Comparison of ENCODE assay signal across 8 cellular contexts in genomic region chr22:36528336-36528735, GRCh38. TPM values are rescaled to one million over a fixed set of nuclear protein-coding genes. Genes with fewer than 3 reads are reported as not detected.
DNase-seq lines count a peak whose midpoint lies in the region; ATAC-seq and TF ChIP-seq lines count a peak whose summit lies in the region.

No MANE protein-coding gene starts in this region.

- no peak for TF ChIP-seq CTCF in WERI-Rb-1 (IDR thresholded peaks at IDR 0.05; ENCODE audit: low read depth, low read length)
- TF ChIP-seq CTCF in fibroblast of villous mesenchyme (IDR thresholded peaks at IDR 0.05; ENCODE audit: insufficient read depth, low read depth, low read length), result no peak
- TF ChIP-seq CTCF in progenitor cell of endocrine pancreas (IDR thresholded peaks at IDR 0.05; ENCODE audit: unreplicated experiment), result no peak

- H3K27me3 ChIP-seq in WERI-Rb-1 (ENCODE audit: insufficient read depth, low read depth, severe bottlenecking), result no peaks in the 10 kb centered on the region

- H3K36me3 ChIP-seq in WERI-Rb-1, result peaks cover 45% of the 10 kb centered on the region

- no peak for TF ChIP-seq POLR2A in GM18505 (IDR thresholded peaks at IDR 0.05; ENCODE audit: borderline replicate concordance, extremely low read depth, insufficient read depth, insufficient read length)

- H3K36me3 Mint-ChIP-seq in progenitor cell of endocrine pancreas (ENCODE audit: insufficient read depth), result peaks cover 19% of the 10 kb centered on the region

- peak; percentile 1 for DNase-seq in NCI-H1694 treated with DMSO at 0.1 percent for 48 hours (lab: John Stamatoyannopoulos, UW)
- DNase-seq in NCI-H1694 (lab: John Stamatoyannopoulos, UW), result no peak
- no peak for DNase-seq in WERI-Rb-1
- peak; percentile 30 for DNase-seq in fibroblast of villous mesenchyme (ENCODE audit: low read depth)
- DNase-seq in progenitor cell of endocrine pancreas (ENCODE audit: low spot score, unreplicated experiment), result no peak
- DNase-seq in SK-N-DZ (ENCODE audit: low spot score), result no peak

- peak overlapping the region; percentile 99 for H3K27ac Mint-ChIP-seq in progenitor cell of endocrine pancreas

- no peaks in the 10 kb centered on the region for H3K9me3 ChIP-seq in WERI-Rb-1 (ENCODE audit: severe bottlenecking)

- H3K27me3 Mint-ChIP-seq in progenitor cell of endocrine pancreas, result no peaks in the 10 kb centered on the region

- peaks cover 4% of the 10 kb centered on the region for H3K4me1 Mint-ChIP-seq in progenitor cell of endocrine pancreas (ENCODE audit: low read depth)

- H3K9me3 Mint-ChIP-seq in progenitor cell of endocrine pancreas (ENCODE audit: low read depth), result peaks cover 3% of the 10 kb centered on the region

- ATAC-seq in GM18505 (IDR thresholded peaks at IDR 0.05; ENCODE audit: unreplicated experiment) (no peak), GM19452 (IDR thresholded peaks at IDR 0.05; ENCODE audit: unreplicated experiment) (no peak)

- peak overlapping the region; percentile 93 for H3K4me3 ChIP-seq in WERI-Rb-1 (ENCODE audit: low read depth, low read length)
- H3K4me3 ChIP-seq in fibroblast of villous mesenchyme (ENCODE audit: low read depth, low read length), result peak overlapping the region; percentile 70

- H3K27ac ChIP-seq in WERI-Rb-1, result peak overlapping the region; percentile 92

- H3K4me3 Mint-ChIP-seq in progenitor cell of endocrine pancreas (ENCODE audit: low read depth), result peak overlapping the region; percentile 89

RNA-seq across cellular contexts. Expression of gene EIF3D, which starts 0.6 kb away (rescaled TPM):
- total RNA-seq in fibroblast of villous mesenchyme, result 224 and 265 TPM in 2 replicates
- total RNA-seq in progenitor cell of endocrine pancreas, result 164 and 179 TPM in 2 replicates
- 449 and 520 TPM in 2 replicates for polyA plus RNA-seq in SK-N-DZ (2014; cell fraction: cytosol; rRNA removed)
- 283 and 285 TPM in 2 replicates for polyA plus RNA-seq in SK-N-DZ (2014; cell fraction: nucleus; rRNA removed)

RNA-seq across cellular contexts. Expression of gene FOXRED2, which starts 21.5 kb away (rescaled TPM):
- total RNA-seq in fibroblast of villous mesenchyme (9.7 and 10.4 TPM in 2 replicates), progenitor cell of endocrine pancreas (22.7 and 23.5 TPM in 2 replicates)
- polyA plus RNA-seq in SK-N-DZ (2014; cell fraction: cytosol; rRNA removed), result 15.8 and 17.4 TPM in 2 replicates
- 7.4 and 8.6 TPM in 2 replicates for polyA plus RNA-seq in SK-N-DZ (2014; cell fraction: nucleus; rRNA removed)

RNA-seq across cellular contexts. Expression of gene TXN2, which starts 46.9 kb away (rescaled TPM):
- total RNA-seq in fibroblast of villous mesenchyme (14.7 and 18.4 TPM in 2 replicates), progenitor cell of endocrine pancreas (55.0 and 59.6 TPM in 2 replicates)
- polyA plus RNA-seq in SK-N-DZ (2014; cell fraction: cytosol; rRNA removed), result 19.5 and 21.5 TPM in 2 replicates
- polyA plus RNA-seq in SK-N-DZ (2014; cell fraction: nucleus; rRNA removed), result 13.6 and 39.4 TPM in 2 replicates

Comparison
In these comparisons a context has a peak if more than half of its experiments do, and no peak if none do; other contexts are left out.
1. DNase-seq: peak in NCI-H1694 treated with DMSO at 0.1 percent for 48 hours (single experiment) and fibroblast of villous mesenchyme (single experiment); none in NCI-H1694 (single experiment), WERI-Rb-1 (single experiment), progenitor cell of endocrine pancreas (single experiment) and SK-N-DZ (single experiment).